12 cellular contexts compared by ENCODE assay signal in genomic region chr22:26321469-26321913, GRCh38.
A peak's percentile ranks its signal among the peaks of the same experiment; 100 is the strongest.
DNase-seq lines count a peak whose midpoint lies in the region; ATAC-seq and TF ChIP-seq lines count a peak whose summit lies in the region.
"Had no signal": no experiment of that assay in that cellular context is flagged by ENCODE, and none has a peak within 500 bp of the region (broad histone marks: within the 10 kb centered on the region; RNA-seq: fewer than 3 reads in every experiment).

No MANE protein-coding gene starts in this region.

- WGBS in psoas muscle, 3 donors, result 16 to 31% (median 21%) methylated on average over 12 of the region's 12 CpGs

- DNase-seq in G401 (ENCODE audit: low spot score) (peak; percentile 95), RPMI7951 (ENCODE audit: low read depth) (peak; percentile 84), foreskin fibroblast (peak; percentile 87 to 91), psoas muscle (peak; percentile 49 to 90), dermis blood vessel endothelial cell (no peak)
- DNase-seq: activated CD4-positive, alpha-beta T cell treated with anti-CD3 and anti-CD28 coated beads for 48 hours; effector CD8-positive, alpha-beta T cell; stimulated activated CD4-positive, alpha-beta T cell treated with anti-CD3 and anti-CD28 coated beads, Interleukin-4, amount 100 ng/mL, for 1 hour; stomach had no signal

- intact Hi-C loops in psoas muscle (cut with DNase I), result loop anchor here (1.0 to 5.0 kb wide), 2 partner anchors 89 to 92 kb away; no protein-coding TSS in a partner anchor

- H3K27me3 ChIP-seq in psoas muscle (ENCODE audit: insufficient read depth in 3 of 3, low read length in 2 of 3), result no peaks in the 10 kb centered on the region

- H3K9me3 ChIP-seq in psoas muscle, result no peaks in the 10 kb centered on the region
- H3K9me3 ChIP-seq: stomach had no signal

- H3K4me3 ChIP-seq in foreskin fibroblast (ENCODE audit: low read depth in 1 of 2, low read length in 2 of 2) (no peak overlapping the region), psoas muscle (no peak overlapping the region)
- H3K4me3 ChIP-seq: stomach had no signal

- peaks cover 14% of the 10 kb centered on the region for H3K4me1 ChIP-seq in psoas muscle
- H3K4me1 ChIP-seq: stomach had no signal

- no peak for TF ChIP-seq CTCF in foreskin fibroblast (IDR thresholded peaks at IDR 0.05; ENCODE audit: low read depth, low read length)
- no peak for TF ChIP-seq CTCF in psoas muscle (IDR thresholded peaks at IDR 0.05)

- ATAC-seq in psoas muscle, result peak; percentile 86 to 89 (median 88)
- ATAC-seq in HG03460 (IDR thresholded peaks at IDR 0.05; ENCODE audit: unreplicated experiment), result no peak
- no peak for ATAC-seq in HG02885 (IDR thresholded peaks at IDR 0.05; ENCODE audit: poor library complexity, unreplicated experiment)
- ATAC-seq in HG02623 (IDR thresholded peaks at IDR 0.05; ENCODE audit: unreplicated experiment), result no peak

- peak overlapping the region; percentile 91 for H3K27ac ChIP-seq in psoas muscle
- H3K27ac ChIP-seq: stomach had no signal

- H3K36me3 ChIP-seq in psoas muscle (ENCODE audit: insufficient read depth in 1 of 2, low read depth in 1 of 2), result no peaks in the 10 kb centered on the region
- H3K36me3 ChIP-seq: stomach had no signal

- in situ Hi-C loops in G401 (cut with HindIII; ENCODE audit: low sequenced_read_pairs), result loop anchor here (10.0 kb wide), 1 partner anchor 547 kb away; no protein-coding TSS in a partner anchor

Comparison
In these comparisons a context has a peak if more than half of its experiments do, and no peak if none do; other contexts are left out.
1. ATAC-seq: peak in psoas muscle (4 of 4); none in HG03460 (single experiment), HG02885 (single experiment) and HG02623 (single experiment).